In genomic region chr19:47863514-47863936, GRCh38 we compare ENCODE assay signal across 1 cellular context.
TF ChIP-seq lines count a peak whose summit lies in the region.

No MANE protein-coding gene starts in this region.

TF ChIP-seq in HepG2, 621 proteins besides CTCF, POLR2A, EP300 and RAD21 (continued from another document):
- TF ChIP-seq, protein P1, sequence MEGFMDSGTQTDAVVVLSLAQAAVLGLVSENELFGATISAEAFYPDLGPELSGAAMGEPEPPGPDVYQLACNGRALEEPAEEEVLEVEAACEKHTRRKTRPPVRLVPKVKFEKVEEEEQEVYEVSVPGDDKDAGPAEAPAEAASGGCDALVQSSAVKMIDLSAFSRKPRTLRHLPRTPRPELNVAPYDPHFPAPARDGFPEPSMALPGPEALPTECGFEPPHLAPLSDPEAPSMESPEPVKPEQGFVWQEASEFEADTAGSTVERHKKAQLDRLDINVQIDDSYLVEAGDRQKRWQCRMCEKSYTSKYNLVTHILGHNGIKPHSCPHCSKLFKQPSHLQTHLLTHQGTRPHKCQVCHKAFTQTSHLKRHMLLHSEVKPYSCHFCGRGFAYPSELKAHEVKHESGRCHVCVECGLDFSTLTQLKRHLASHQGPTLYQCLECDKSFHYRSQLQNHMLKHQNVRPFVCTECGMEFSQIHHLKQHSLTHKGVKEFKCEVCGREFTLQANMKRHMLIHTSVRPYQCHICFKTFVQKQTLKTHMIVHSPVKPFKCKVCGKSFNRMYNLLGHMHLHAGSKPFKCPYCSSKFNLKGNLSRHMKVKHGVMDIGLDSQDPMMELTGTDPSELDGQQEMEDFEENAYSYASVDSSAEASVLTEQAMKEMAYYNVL (CRISPR knock-in tag; IDR thresholded peaks at IDR 0.05; ENCODE audit: borderline replicate concordance), result peak; percentile 16; the same call in 1 of the 2 replicates
- TF ChIP-seq MIXL1 (CRISPR knock-in tag; IDR thresholded peaks at IDR 0.05) (0 out of 2 replicates have a peak, but pooled peaks have one; percentile 29), YY1 (IDR thresholded peaks at IDR 0.05; ENCODE audit: insufficient read depth, insufficient replicate concordance, low read depth, low read length) (peak; percentile 35), FOSL2 (CRISPR knock-in tag; IDR thresholded peaks at IDR 0.05) (peak; percentile 12; the same call in 1 of the 2 replicates), KLF9 (CRISPR knock-in tag; IDR thresholded peaks at IDR 0.05; ENCODE audit: low read depth) (no peak), SALL1 (CRISPR knock-in tag; IDR thresholded peaks at IDR 0.05) (peak; percentile 54; the same call in 1 of the 2 replicates), ARNT2 (CRISPR knock-in tag; IDR thresholded peaks at IDR 0.05; ENCODE audit: low read depth) (0 out of 2 replicates have a peak, but pooled peaks have one; percentile 47), RXRA (CRISPR knock-in tag; IDR thresholded peaks at IDR 0.05) (peak; percentile 28; the same call in 1 of the 2 replicates), STAG1 (CRISPR knock-in tag; IDR thresholded peaks at IDR 0.05) (peak; percentile 86), ZNF878 (CRISPR knock-in tag; IDR thresholded peaks at IDR 0.05) (no peak), KDM2A (CRISPR knock-in tag; IDR thresholded peaks at IDR 0.05; ENCODE audit: borderline replicate concordance, low read depth) (peak; percentile 86; the same call in 1 of the 2 replicates), TGIF2 (CRISPR knock-in tag; IDR thresholded peaks at IDR 0.05) (0 out of 2 replicates have a peak, but pooled peaks have one; percentile 27)
TF ChIP-seq in HepG2: peak in this region for 33.
